In the genomic region with DNA sequence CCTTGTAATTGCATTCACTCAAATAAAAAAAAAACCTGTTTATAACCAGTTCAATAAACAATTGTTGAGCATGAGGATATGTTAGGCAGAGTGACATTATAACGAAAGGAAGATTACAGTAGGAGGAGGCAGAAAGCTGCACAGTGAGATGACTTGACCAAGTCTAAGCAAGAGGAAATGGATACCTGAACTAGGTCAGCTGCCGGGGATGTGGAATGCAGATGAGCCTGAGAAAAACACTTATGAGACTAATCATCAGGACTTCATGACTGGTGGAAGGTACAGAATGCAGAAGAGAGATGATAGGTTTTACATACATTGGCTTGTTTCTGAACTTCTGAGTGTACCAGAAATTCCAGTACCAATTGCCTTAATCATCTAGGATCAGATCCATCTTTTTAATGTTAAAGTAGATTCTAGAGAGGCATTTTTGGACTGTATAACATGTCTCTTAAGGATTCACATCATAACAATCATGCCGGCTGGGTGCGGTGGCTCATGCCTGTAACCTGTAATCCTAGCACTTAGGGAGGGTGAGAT, we compare ENCODE assay signal across 22 cellular contexts.
DNase-seq lines count a peak whose midpoint lies in the region; ATAC-seq, FAIRE-seq and TF ChIP-seq lines count a peak whose summit lies in the region.
"Had no signal": no experiment of that assay in that cellular context is flagged by ENCODE, and none has a peak within 500 bp of the region (broad histone marks: within the 10 kb centered on the region; RNA-seq: fewer than 3 reads in every experiment).

No MANE protein-coding gene starts in this region.

- DNase-seq in astrocyte (ENCODE audit: low read depth) (peak; percentile 4), epithelial cell of prostate (ENCODE audit: low read depth, low spot score) (peak; percentile 64), kidney tubule cell (ENCODE audit: low spot score) (peak; percentile 58), head of caudate nucleus (no peak), esophagus squamous epithelium (lab: John Stamatoyannopoulos, UW) (no peak)
- no peak for DNase-seq in stimulated activated naive B cell treated with anti-CD40 and anti-IgM and Interleukin-4, amounts not matched to agents 10 μg/mL and 1 μg/mL and 100 μg/mL, for 72 hours
- DNase-seq in activated CD4-positive, alpha-beta T cell treated with anti-CD3 and anti-CD28 coated beads, Interleukin-2, amount 10 ng/mL, durations not matched to agents 7 days and 5 days, result no peak
- DNase-seq: AML-193; Caco-2; CD4-positive, alpha-beta T cell; GOT3; H7; HFFc6; IMR-90 had no signal

- no peaks in the 10 kb centered on the region for H3K27me3 Mint-ChIP-seq in astrocyte (ENCODE audit: low read depth, unreplicated experiment)
- H3K27me3 Mint-ChIP-seq in stimulated activated naive B cell treated with anti-CD40 and anti-IgM and Interleukin-4, amounts not matched to agents 10 μg/mL and 1 μg/mL and 100 μg/mL, for 72 hours, result no peaks in the 10 kb centered on the region
- H3K27me3 Mint-ChIP-seq in activated CD4-positive, alpha-beta T cell treated with anti-CD3 and anti-CD28 coated beads, Interleukin-2, amount 10 ng/mL, durations not matched to agents 7 days and 5 days, result no peaks in the 10 kb centered on the region

- POLR2A ChIA-PET in activated CD4-positive, alpha-beta T cell treated with anti-CD3 and anti-CD28 coated beads, Interleukin-2, amount 10 ng/mL, durations not matched to agents 7 days and 5 days (lab: Charles Lee), result no interaction called here

- no peak overlapping the region for H3K4me2 ChIP-seq in astrocyte (ENCODE audit: low read length)
- H3K4me2 ChIP-seq: A549 had no signal

- TF ChIP-seq CTCF in astrocyte (IDR thresholded peaks at IDR 0.05; ENCODE audit: insufficient read depth, low read depth, low read length), result no peak
- TF ChIP-seq CTCF in esophagus squamous epithelium (IDR thresholded peaks at IDR 0.05), result no peak

- intact Hi-C loops in head of caudate nucleus (cut with DNase I) (no loop called here), esophagus squamous epithelium (cut with DNase I) (no loop called here)

- WGBS in esophagus squamous epithelium, 2 donors, result 70 to 79% methylated on average over 4 of the region's 4 CpGs

- H3K79me2 ChIP-seq in astrocyte (ENCODE audit: insufficient read depth, low read length), result no peaks in the 10 kb centered on the region

- peaks cover 3% of the 10 kb centered on the region for H3K9me3 ChIP-seq in astrocyte (ENCODE audit: insufficient read depth, low read depth, low read length)
- H3K9me3 ChIP-seq in esophagus squamous epithelium, result peaks cover 0 to 4% (median 0%) of the 10 kb centered on the region in 3 donors
- H3K9me3 ChIP-seq: A549 had no signal

- no peak overlapping the region for H3K27ac ChIP-seq in astrocyte (ENCODE audit: low read depth, low read length)
- no peak overlapping the region for H3K27ac ChIP-seq in epithelial cell of prostate
- no peak overlapping the region for H3K27ac ChIP-seq in esophagus squamous epithelium
- H3K27ac ChIP-seq: A549, C4-2B had no signal

- H3K36me3 Mint-ChIP-seq in astrocyte (ENCODE audit: low read depth, unreplicated experiment), result no peaks in the 10 kb centered on the region
- H3K36me3 Mint-ChIP-seq in stimulated activated naive B cell treated with anti-CD40 and anti-IgM and Interleukin-4, amounts not matched to agents 10 μg/mL and 1 μg/mL and 100 μg/mL, for 72 hours, result peaks cover 12 to 38% of the 10 kb centered on the region in 2 donors
- peaks cover 4% of the 10 kb centered on the region for H3K36me3 Mint-ChIP-seq in activated CD4-positive, alpha-beta T cell treated with anti-CD3 and anti-CD28 coated beads, Interleukin-2, amount 10 ng/mL, durations not matched to agents 7 days and 5 days (ENCODE audit: low read depth)

- H3K36me3 ChIP-seq in astrocyte (ENCODE audit: insufficient read depth, low read length), result no peaks in the 10 kb centered on the region
- no peaks in the 10 kb centered on the region for H3K36me3 ChIP-seq in esophagus squamous epithelium

- H4K20me1 ChIP-seq in astrocyte (ENCODE audit: insufficient read depth, low read length), result no peaks in the 10 kb centered on the region

- no peak overlapping the region for H3K9ac ChIP-seq in astrocyte (ENCODE audit: low read length)

- CTCF ChIA-PET in activated CD4-positive, alpha-beta T cell treated with anti-CD3 and anti-CD28 coated beads, Interleukin-2, amount 10 ng/mL, durations not matched to agents 7 days and 5 days (lab: Charles Lee), result no interaction called here

- H3K4me1 ChIP-seq in astrocyte (ENCODE audit: insufficient read depth, low read length) (no peaks in the 10 kb centered on the region), esophagus squamous epithelium (no peaks in the 10 kb centered on the region)
- H3K4me1 ChIP-seq: A549, Caco-2 had no signal

- no peak for ATAC-seq in stimulated activated naive B cell treated with anti-CD40 and anti-IgM and Interleukin-4, amounts not matched to agents 10 μg/mL and 1 μg/mL and 100 μg/mL, for 72 hours (replicated peaks)
- ATAC-seq: A549, HCT116 had no signal

- no peak overlapping the region for H3K4me3 Mint-ChIP-seq in astrocyte (ENCODE audit: unreplicated experiment)
- no peak overlapping the region for H3K4me3 Mint-ChIP-seq in stimulated activated naive B cell treated with anti-CD40 and anti-IgM and Interleukin-4, amounts not matched to agents 10 μg/mL and 1 μg/mL and 100 μg/mL, for 72 hours
- H3K4me3 Mint-ChIP-seq in activated CD4-positive, alpha-beta T cell treated with anti-CD3 and anti-CD28 coated beads, Interleukin-2, amount 10 ng/mL, durations not matched to agents 7 days and 5 days, result no peak overlapping the region
- H3K4me3 Mint-ChIP-seq: CD4-positive, alpha-beta T cell; HFFc6 had no signal

- no peak overlapping the region for H2AFZ ChIP-seq in astrocyte (ENCODE audit: low read depth, low read length)

- H3K4me1 Mint-ChIP-seq in astrocyte (ENCODE audit: low read depth, unreplicated experiment), result peaks cover 2% of the 10 kb centered on the region
- H3K4me1 Mint-ChIP-seq in stimulated activated naive B cell treated with anti-CD40 and anti-IgM and Interleukin-4, amounts not matched to agents 10 μg/mL and 1 μg/mL and 100 μg/mL, for 72 hours, result peaks cover 4 to 5% of the 10 kb centered on the region in 2 donors
- no peaks in the 10 kb centered on the region for H3K4me1 Mint-ChIP-seq in activated CD4-positive, alpha-beta T cell treated with anti-CD3 and anti-CD28 coated beads, Interleukin-2, amount 10 ng/mL, durations not matched to agents 7 days and 5 days

- H3K4me3 ChIP-seq in astrocyte (ENCODE audit: insufficient read depth, low read depth, low read length) (no peak overlapping the region), esophagus squamous epithelium (no peak overlapping the region)
- H3K4me3 ChIP-seq: A549 had no signal

- no peak overlapping the region for H3K27ac Mint-ChIP-seq in astrocyte (ENCODE audit: unreplicated experiment)
- H3K27ac Mint-ChIP-seq in stimulated activated naive B cell treated with anti-CD40 and anti-IgM and Interleukin-4, amounts not matched to agents 10 μg/mL and 1 μg/mL and 100 μg/mL, for 72 hours, result peak overlapping the region; percentile 85
- no peak overlapping the region for H3K27ac Mint-ChIP-seq in activated CD4-positive, alpha-beta T cell treated with anti-CD3 and anti-CD28 coated beads, Interleukin-2, amount 10 ng/mL, durations not matched to agents 7 days and 5 days
- H3K27ac Mint-ChIP-seq: CD4-positive, alpha-beta T cell; HFFc6 had no signal

- H3K27me3 ChIP-seq in astrocyte (ENCODE audit: insufficient read depth, low read length), result no peaks in the 10 kb centered on the region
- no peaks in the 10 kb centered on the region for H3K27me3 ChIP-seq in esophagus squamous epithelium

- FAIRE-seq in astrocyte (lab: Jason Lieb, UNC), result no peak
- FAIRE-seq: A549, D721Med, G401.6, GM12891, GM19239, HTR-8/SVneo had no signal

- peaks cover 5% of the 10 kb centered on the region for H3K9me3 Mint-ChIP-seq in astrocyte (ENCODE audit: unreplicated experiment)
- peaks cover 19 to 24% of the 10 kb centered on the region in 2 donors for H3K9me3 Mint-ChIP-seq in stimulated activated naive B cell treated with anti-CD40 and anti-IgM and Interleukin-4, amounts not matched to agents 10 μg/mL and 1 μg/mL and 100 μg/mL, for 72 hours
- H3K9me3 Mint-ChIP-seq in activated CD4-positive, alpha-beta T cell treated with anti-CD3 and anti-CD28 coated beads, Interleukin-2, amount 10 ng/mL, durations not matched to agents 7 days and 5 days, result peaks cover 14% of the 10 kb centered on the region

- TF ChIP-seq POLR2A in esophagus squamous epithelium (IDR thresholded peaks at IDR 0.05), result no peak

Comparison
In these comparisons a context has a peak if more than half of its experiments do, and no peak if none do; other contexts are left out.
1. DNase-seq: peak in astrocyte (single experiment), epithelial cell of prostate (single experiment) and kidney tubule cell (single experiment); none in stimulated activated naive B cell treated with anti-CD40 and anti-IgM and Interleukin-4, amounts not matched to agents 10 μg/mL and 1 μg/mL and 100 μg/mL, for 72 hours (single experiment), activated CD4-positive, alpha-beta T cell treated with anti-CD3 and anti-CD28 coated beads, Interleukin-2, amount 10 ng/mL, durations not matched to agents 7 days and 5 days (single experiment), head of caudate nucleus (0 of 42) and esophagus squamous epithelium (single experiment).